In the genomic region with DNA sequence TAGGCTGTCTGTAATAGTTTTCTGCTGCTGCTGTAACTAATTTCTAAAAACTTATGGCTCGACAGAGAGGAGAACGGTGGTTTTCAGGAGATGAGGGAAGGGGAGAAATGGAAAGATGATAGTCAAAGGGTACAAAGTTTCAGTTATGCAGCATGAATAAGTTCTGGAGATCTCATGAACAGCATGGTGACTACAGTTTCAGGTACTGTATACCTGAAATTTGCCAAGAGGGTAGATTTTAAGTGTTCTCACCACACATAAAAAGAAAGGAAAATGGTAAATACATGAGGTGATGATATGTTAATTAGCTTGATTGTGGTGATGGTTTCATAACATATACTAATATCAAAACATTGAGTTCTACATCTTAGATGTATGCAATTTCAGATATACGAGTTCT, we compare ENCODE assay signal across 28 cellular contexts. TPM values are rescaled to one million over a fixed set of nuclear protein-coding genes. Genes with fewer than 3 reads are reported as not detected.
DNase-seq lines count a peak whose midpoint lies in the region; ATAC-seq and TF ChIP-seq lines count a peak whose summit lies in the region.
"Had no signal": no experiment of that assay in that cellular context is flagged by ENCODE, and none has a peak within 500 bp of the region (broad histone marks: within the 10 kb centered on the region; RNA-seq: fewer than 3 reads in every experiment).

No MANE protein-coding gene starts in this region.

- TF ChIP-seq POLR2A in heart left ventricle (IDR thresholded peaks at IDR 0.05), result no peak

- no peaks in the 10 kb centered on the region for H3K27me3 ChIP-seq in heart left ventricle
- H3K27me3 ChIP-seq: BE2C, BLaER1 had no signal

- intact Hi-C loops in heart left ventricle (cut with DNase I), result no loop called here

- TF ChIP-seq CTCF in heart left ventricle (IDR thresholded peaks at IDR 0.05), result no peak

- no peaks in the 10 kb centered on the region for H3K36me3 ChIP-seq in heart left ventricle
- H3K36me3 ChIP-seq: BE2C, BLaER1 had no signal

- H3K4me1 Mint-ChIP-seq in activated T-cell treated with anti-CD3 and anti-CD28 coated beads, Interleukin-2, amount 50 U/mL, for 72 hours (ENCODE audit: low read depth), result peaks cover 18% of the 10 kb centered on the region
- H3K4me1 Mint-ChIP-seq in stimulated activated naive CD8-positive, alpha-beta T cell treated with anti-CD3 and anti-CD28 coated beads, Interleukin-15, amount 100 ng/mL, for 72 hours, result peaks cover 13% of the 10 kb centered on the region
- no peaks in the 10 kb centered on the region for H3K4me1 Mint-ChIP-seq in stimulated activated effector memory CD8-positive, alpha-beta T cell treated with anti-CD3 and anti-CD28 coated beads, Interleukin-12 subunit alpha, Interleukin-12 subunit beta, amount 100 ng/mL, for 72 hours
- H3K4me1 Mint-ChIP-seq: CD4-positive, alpha-beta memory T cell; CD4-positive, CD25-positive, alpha-beta regulatory T cell; CD8-positive, alpha-beta memory T cell had no signal

- 91 to 95% (median 93%) methylated on average over 3 of the region's 3 CpGs for WGBS in heart left ventricle, 4 donors

- H3K27me3 Mint-ChIP-seq in activated T-cell treated with anti-CD3 and anti-CD28 coated beads, Interleukin-2, amount 50 U/mL, for 72 hours (ENCODE audit: low read depth), result peaks cover 44% of the 10 kb centered on the region
- H3K27me3 Mint-ChIP-seq in stimulated activated naive CD8-positive, alpha-beta T cell treated with anti-CD3 and anti-CD28 coated beads, Interleukin-15, amount 100 ng/mL, for 72 hours, result peaks cover 46% of the 10 kb centered on the region

- no peak overlapping the region for H3K27ac ChIP-seq in heart left ventricle
- H3K27ac ChIP-seq: BLaER1 had no signal

- H3K4me3 ChIP-seq in heart left ventricle, result no peak overlapping the region
- H3K4me3 ChIP-seq: BLaER1, GM12878 had no signal

- no peak overlapping the region for H3K4me3 Mint-ChIP-seq in activated T-cell treated with anti-CD3 and anti-CD28 coated beads, Interleukin-2, amount 50 U/mL, for 72 hours
- no peak overlapping the region for H3K4me3 Mint-ChIP-seq in stimulated activated naive CD8-positive, alpha-beta T cell treated with anti-CD3 and anti-CD28 coated beads, Interleukin-15, amount 100 ng/mL, for 72 hours
- H3K4me3 Mint-ChIP-seq in stimulated activated effector memory CD8-positive, alpha-beta T cell treated with anti-CD3 and anti-CD28 coated beads, Interleukin-12 subunit alpha, Interleukin-12 subunit beta, amount 100 ng/mL, for 72 hours, result no peak overlapping the region
- H3K4me3 Mint-ChIP-seq: CD14-positive monocyte; CD4-positive, alpha-beta memory T cell; CD4-positive, CD25-positive, alpha-beta regulatory T cell; CD8-positive, alpha-beta memory T cell had no signal

- H3K27ac Mint-ChIP-seq in activated T-cell treated with anti-CD3 and anti-CD28 coated beads, Interleukin-2, amount 50 U/mL, for 72 hours, result no peak overlapping the region
- H3K27ac Mint-ChIP-seq in stimulated activated naive CD8-positive, alpha-beta T cell treated with anti-CD3 and anti-CD28 coated beads, Interleukin-15, amount 100 ng/mL, for 72 hours, result no peak overlapping the region
- no peak overlapping the region for H3K27ac Mint-ChIP-seq in stimulated activated effector memory CD8-positive, alpha-beta T cell treated with anti-CD3 and anti-CD28 coated beads, Interleukin-12 subunit alpha, Interleukin-12 subunit beta, amount 100 ng/mL, for 72 hours
- H3K27ac Mint-ChIP-seq: CD4-positive, alpha-beta memory T cell; CD8-positive, alpha-beta memory T cell had no signal

- H3K9me3 Mint-ChIP-seq in activated T-cell treated with anti-CD3 and anti-CD28 coated beads, Interleukin-2, amount 50 U/mL, for 72 hours, result peaks cover 1 to 2% of the 10 kb centered on the region in 2 donors
- H3K9me3 Mint-ChIP-seq in stimulated activated naive CD8-positive, alpha-beta T cell treated with anti-CD3 and anti-CD28 coated beads, Interleukin-15, amount 100 ng/mL, for 72 hours, result no peaks in the 10 kb centered on the region
- H3K9me3 Mint-ChIP-seq in stimulated activated effector memory CD8-positive, alpha-beta T cell treated with anti-CD3 and anti-CD28 coated beads, Interleukin-12 subunit alpha, Interleukin-12 subunit beta, amount 100 ng/mL, for 72 hours, result peaks cover 2% of the 10 kb centered on the region

- no peak for DNase-seq in activated T-cell treated with anti-CD3 and anti-CD28 coated beads, Interleukin-2, amount 50 U/mL, for 72 hours
- DNase-seq in activated T-cell treated with anti-CD3 and anti-CD28 coated beads, Interleukin-2, amount 50 U/mL, for 1 hour, result no peak
- no peak for DNase-seq in stimulated activated naive CD8-positive, alpha-beta T cell treated with anti-CD3 and anti-CD28 coated beads, Interleukin-15, amount 100 ng/mL, for 72 hours
- no peak for DNase-seq in stimulated activated naive CD8-positive, alpha-beta T cell treated with anti-CD3 and anti-CD28 coated beads, Interleukin-15, Interleukin-2, amounts not matched to agents 100 U/mL and 50 U/mL, for 24 hours
- DNase-seq in stimulated activated effector memory CD8-positive, alpha-beta T cell treated with anti-CD3 and anti-CD28 coated beads, Interleukin-12 subunit alpha, Interleukin-12 subunit beta, amount 100 ng/mL, for 72 hours (ENCODE audit: low spot score in 2 of 2), result no peak
- DNase-seq in heart left ventricle, result no peak
- DNase-seq: 8988T; ACHN; BE2C; C1 segment of cervical spinal cord; CD4-positive, alpha-beta memory T cell; CD4-positive, CD25-positive, alpha-beta regulatory T cell; CD8-positive, alpha-beta memory T cell; COR-L47; DMS 273 treated with DMSO at 0.1 percent for 48 hours; DMS153; DMS53; DMS79; DND-41; EL; GDM1 had no signal

- peaks cover 0 to 5% (median 0%) of the 10 kb centered on the region in 12 donors for H3K4me1 ChIP-seq in heart left ventricle
- H3K4me1 ChIP-seq: BE2C had no signal

- no peaks in the 10 kb centered on the region for H3K36me3 Mint-ChIP-seq in activated T-cell treated with anti-CD3 and anti-CD28 coated beads, Interleukin-2, amount 50 U/mL, for 72 hours (ENCODE audit: insufficient read depth in 2 of 2)
- no peaks in the 10 kb centered on the region for H3K36me3 Mint-ChIP-seq in stimulated activated effector memory CD8-positive, alpha-beta T cell treated with anti-CD3 and anti-CD28 coated beads, Interleukin-12 subunit alpha, Interleukin-12 subunit beta, amount 100 ng/mL, for 72 hours
- H3K36me3 Mint-ChIP-seq: CD4-positive, alpha-beta memory T cell; CD4-positive, CD25-positive, alpha-beta regulatory T cell; CD8-positive, alpha-beta memory T cell had no signal

- H3K9me3 ChIP-seq in heart left ventricle, result peaks cover 0 to 2% (median 0%) of the 10 kb centered on the region in 12 donors
- H3K9me3 ChIP-seq: BE2C had no signal

- peak; percentile 19 to 55 for ATAC-seq in activated T-cell treated with anti-CD3 and anti-CD28 coated beads, Interleukin-2, amount 50 U/mL, for 72 hours (replicated peaks in 1 of 2)
- peak; percentile 44 for ATAC-seq in stimulated activated naive CD8-positive, alpha-beta T cell treated with anti-CD3 and anti-CD28 coated beads, Interleukin-15, amount 100 ng/mL, for 72 hours
- no peak for ATAC-seq in stimulated activated naive CD8-positive, alpha-beta T cell treated with anti-CD3 and anti-CD28 coated beads, Interleukin-15, Interleukin-2, amounts not matched to agents 100 U/mL and 50 U/mL, for 24 hours
- ATAC-seq in stimulated activated effector memory CD8-positive, alpha-beta T cell treated with anti-CD3 and anti-CD28 coated beads, Interleukin-12 subunit alpha, Interleukin-12 subunit beta, amount 100 ng/mL, for 72 hours, result peak; percentile 9
- ATAC-seq in heart left ventricle, result no peak
- ATAC-seq: GM12878 had no signal

RNA-seq across cellular contexts. Expression of gene DRD5, which starts 34.9 kb away (rescaled TPM):
- total RNA-seq in activated T-cell treated with anti-CD3 and anti-CD28 coated beads, Interleukin-2, amount 50 U/mL, for 72 hours, result not detected
- total RNA-seq in heart left ventricle, result under 1 TPM in 2 of 9 donors, not detected in 7; 0.25 to 0.36 TPM
- polyA plus RNA-seq in heart left ventricle, result under 1 TPM; 0.08 to 0.10 TPM
- total RNA-seq: A673; CD4-positive, alpha-beta memory T cell; CD4-positive, CD25-positive, alpha-beta regulatory T cell; CD8-positive, alpha-beta memory T cell; Daoy; G401; GM12878 had no signal
- polyA plus RNA-seq: AG04450; CD14-positive monocyte; CD4-positive, alpha-beta memory T cell; CD4-positive, CD25-positive, alpha-beta regulatory T cell; CD8-positive, alpha-beta memory T cell; GM12878 had no signal

Comparison
In these comparisons a context has a peak if more than half of its experiments do, and no peak if none do; other contexts are left out.
1. ATAC-seq: peak in activated T-cell treated with anti-CD3 and anti-CD28 coated beads, Interleukin-2, amount 50 U/mL, for 72 hours (2 of 2), stimulated activated naive CD8-positive, alpha-beta T cell treated with anti-CD3 and anti-CD28 coated beads, Interleukin-15, amount 100 ng/mL, for 72 hours (single experiment) and stimulated activated effector memory CD8-positive, alpha-beta T cell treated with anti-CD3 and anti-CD28 coated beads, Interleukin-12 subunit alpha, Interleukin-12 subunit beta, amount 100 ng/mL, for 72 hours (single experiment); none in stimulated activated naive CD8-positive, alpha-beta T cell treated with anti-CD3 and anti-CD28 coated beads, Interleukin-15, Interleukin-2, amounts not matched to agents 100 U/mL and 50 U/mL, for 24 hours (single experiment) and heart left ventricle (0 of 4).